1 cellular context compared by ENCODE assay signal in genomic region chr17:4559139-4559791, GRCh38.
TF ChIP-seq lines count a peak whose summit lies in the region.

No MANE protein-coding gene starts in this region.

TF ChIP-seq in H1, 55 proteins besides CTCF, POLR2A, EP300 and RAD21:
- TF ChIP-seq KDM4A (IDR thresholded peaks at IDR 0.05; ENCODE audit: low read depth, low read length, severe bottlenecking): no peak
- TF ChIP-seq CREB1 (IDR thresholded peaks at IDR 0.05): no peak
